ENCODE assay signal across 28 cellular contexts in the genomic region with DNA sequence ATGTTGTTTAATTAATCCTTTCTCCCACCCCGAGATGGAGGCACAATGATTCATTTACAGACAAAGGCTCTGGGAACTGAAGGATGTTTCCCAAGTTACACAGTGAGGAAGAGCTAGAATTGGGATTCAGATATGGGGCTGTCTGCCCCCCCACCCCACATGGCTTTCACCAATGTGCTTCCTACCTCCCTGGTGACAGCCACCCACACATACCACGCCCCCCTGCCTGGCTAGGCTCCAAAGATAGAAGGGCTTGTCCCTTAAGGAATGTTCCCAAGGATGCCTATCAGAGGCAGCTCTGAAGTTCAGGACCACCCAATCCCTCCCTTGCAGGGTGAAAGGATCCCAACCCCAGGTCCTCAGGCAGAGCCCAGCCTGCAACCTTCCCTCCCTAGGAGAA.
"Had no signal": no experiment of that assay in that cellular context is flagged by ENCODE, and none has a peak within 500 bp of the region (broad histone marks: within the 10 kb centered on the region; RNA-seq: fewer than 3 reads in every experiment).

No MANE protein-coding gene starts in this region.

- FAIRE-seq: astrocyte, pancreas, TTC549 had no signal

- H3K27me3 Mint-ChIP-seq: activated naive CD8-positive, alpha-beta T cell treated with anti-CD3 and anti-CD28 coated beads for 36 hours had no signal

- H3K36me3 ChIP-seq: brain microvascular endothelial cell, esophagus squamous epithelium, heart right ventricle, pancreas, right atrium auricular region, spleen, tibial nerve, WERI-Rb-1 had no signal

- H3K36me3 Mint-ChIP-seq: activated naive CD8-positive, alpha-beta T cell treated with anti-CD3 and anti-CD28 coated beads for 36 hours; memory B cell; natural killer cell had no signal

- H3K4me1 ChIP-seq: esophagus squamous epithelium, pancreas, psoas muscle had no signal

- H3K4me3 ChIP-seq: esophagus squamous epithelium, heart right ventricle, pancreas, psoas muscle, right atrium auricular region, spleen, tibial nerve had no signal

- H3K27ac Mint-ChIP-seq: activated naive CD4-positive, alpha-beta T cell treated with anti-CD3 and anti-CD28 coated beads for 36 hours; activated naive CD8-positive, alpha-beta T cell treated with anti-CD3 and anti-CD28 coated beads for 36 hours; activated T-helper 1 cell treated with anti-CD3 and anti-CD28 coated beads, Interleukin-12 subunit alpha, Interleukin-12 subunit beta, Interleukin-2, Interleukin-4 antibody, amounts not matched to agents 30 ng/mL and 10 ng/mL and 1 ng/mL, durations not matched to agents 14 hours and 24 hours and 36 hours; memory B cell; natural killer cell had no signal

- H3K9me3 Mint-ChIP-seq: activated naive CD4-positive, alpha-beta T cell treated with anti-CD3 and anti-CD28 coated beads for 36 hours; activated naive CD8-positive, alpha-beta T cell treated with anti-CD3 and anti-CD28 coated beads for 36 hours; activated T-helper 1 cell treated with anti-CD3 and anti-CD28 coated beads, Interleukin-12 subunit alpha, Interleukin-12 subunit beta, Interleukin-2, Interleukin-4 antibody, amounts not matched to agents 30 ng/mL and 10 ng/mL and 1 ng/mL, durations not matched to agents 14 hours and 24 hours and 36 hours; memory B cell; natural killer cell had no signal

- DNase-seq: activated CD4-positive, alpha-beta T cell treated with anti-CD3 and anti-CD28 coated beads for 48 hours; activated CD4-positive, alpha-beta T cell treated with anti-CD3 and anti-CD28 coated beads, Interleukin-2, amount 50 U/mL, for 48 hours; activated CD8-positive, alpha-beta memory T cell treated with anti-CD3 and anti-CD28 coated beads for 24 hours; activated effector memory CD4-positive, alpha-beta T cell treated with anti-CD3 and anti-CD28 coated beads, Interleukin-2, amount 50 U/mL, for 16 hours; activated naive CD4-positive, alpha-beta T cell treated with anti-CD3 and anti-CD28 coated beads for 36 hours; activated naive CD8-positive, alpha-beta T cell treated with anti-CD3 and anti-CD28 coated beads for 36 hours; activated T-cell treated with anti-CD3 and anti-CD28 coated beads, Interleukin-2, amount 50 U/mL, for 1 hour; amniotic stem cell; brain microvascular endothelial cell; esophagus squamous epithelium; foreskin melanocyte; heart right ventricle; midbrain; natural killer cell; pancreas; psoas muscle; spleen; stimulated activated CD4-positive, alpha-beta T cell treated with anti-CD3 and anti-CD28 coated beads, Interleukin-2, amount 100 ng/mL, for 48 hours; stimulated activated naive CD4-positive, alpha-beta T cell treated with Interleukin-2 at 50 U/mL for 16 hours; T-helper 9 cell; WERI-Rb-1 had no signal

- H3K27me3 ChIP-seq: brain microvascular endothelial cell, heart right ventricle, pancreas, right atrium auricular region, tibial nerve had no signal

- H3K27ac ChIP-seq: brain microvascular endothelial cell, epithelial cell of prostate, esophagus squamous epithelium, pancreas, psoas muscle, right atrium auricular region, spleen, tibial nerve, WERI-Rb-1 had no signal

- H3K4me3 Mint-ChIP-seq: activated naive CD4-positive, alpha-beta T cell treated with anti-CD3 and anti-CD28 coated beads for 36 hours; activated naive CD8-positive, alpha-beta T cell treated with anti-CD3 and anti-CD28 coated beads for 36 hours; activated T-helper 1 cell treated with anti-CD3 and anti-CD28 coated beads, Interleukin-12 subunit alpha, Interleukin-12 subunit beta, Interleukin-2, Interleukin-4 antibody, amounts not matched to agents 30 ng/mL and 10 ng/mL and 1 ng/mL, durations not matched to agents 14 hours and 24 hours and 36 hours; memory B cell; natural killer cell had no signal

- H3K9me3 ChIP-seq: esophagus squamous epithelium, heart right ventricle, pancreas, psoas muscle, right atrium auricular region, spleen, tibial nerve had no signal
